In genomic region chr1:4130096-4130495, GRCh38 we compare ENCODE assay signal across 29 cellular contexts.
"Had no signal": no experiment of that assay in that cellular context is flagged by ENCODE, and none has a peak within 500 bp of the region (broad histone marks: within the 10 kb centered on the region; RNA-seq: fewer than 3 reads in every experiment).

No MANE protein-coding gene starts in this region.

- H3K27ac Mint-ChIP-seq: immature natural killer cell; naive thymus-derived CD8-positive, alpha-beta T cell; nephron; stimulated activated effector memory CD8-positive, alpha-beta T cell treated with anti-CD3 and anti-CD28 coated beads, Interleukin-12 subunit alpha, Interleukin-12 subunit beta, amount 100 ng/mL, for 72 hours; stimulated activated naive CD8-positive, alpha-beta T cell treated with anti-CD3 and anti-CD28 coated beads, Interleukin-15, Interleukin-2, amounts not matched to agents 100 ng/mL and 50 ng/mL, for 24 hours had no signal

- FAIRE-seq: islet of Langerhans, kidney, urothelium cell line had no signal

- H3K36me3 ChIP-seq: left lung, lower lobe of right lung, neutrophil, ovary, prostate gland, suprapubic skin, thoracic aorta, tibial artery, upper lobe of right lung had no signal

- H3K36me3 Mint-ChIP-seq: immature natural killer cell; naive thymus-derived CD8-positive, alpha-beta T cell; stimulated activated effector memory CD8-positive, alpha-beta T cell treated with anti-CD3 and anti-CD28 coated beads, Interleukin-12 subunit alpha, Interleukin-12 subunit beta, amount 100 ng/mL, for 72 hours had no signal

- H3K4me1 Mint-ChIP-seq: immature natural killer cell; naive thymus-derived CD8-positive, alpha-beta T cell; nephron; stimulated activated effector memory CD8-positive, alpha-beta T cell treated with anti-CD3 and anti-CD28 coated beads, Interleukin-12 subunit alpha, Interleukin-12 subunit beta, amount 100 ng/mL, for 72 hours had no signal

- H3K4me3 Mint-ChIP-seq: immature natural killer cell; naive thymus-derived CD8-positive, alpha-beta T cell; nephron; neural crest cell; stimulated activated effector memory CD8-positive, alpha-beta T cell treated with anti-CD3 and anti-CD28 coated beads, Interleukin-12 subunit alpha, Interleukin-12 subunit beta, amount 100 ng/mL, for 72 hours; stimulated activated naive CD8-positive, alpha-beta T cell treated with anti-CD3 and anti-CD28 coated beads, Interleukin-15, Interleukin-2, amounts not matched to agents 100 ng/mL and 50 ng/mL, for 24 hours had no signal

- H3K4me1 ChIP-seq: left lung, lower lobe of right lung, prostate gland, suprapubic skin, tibial artery, upper lobe of right lung had no signal

- H3K9me3 Mint-ChIP-seq: immature natural killer cell; nephron; stimulated activated effector memory CD8-positive, alpha-beta T cell treated with anti-CD3 and anti-CD28 coated beads, Interleukin-12 subunit alpha, Interleukin-12 subunit beta, amount 100 ng/mL, for 72 hours; stimulated activated naive CD8-positive, alpha-beta T cell treated with anti-CD3 and anti-CD28 coated beads, Interleukin-15, Interleukin-2, amounts not matched to agents 100 ng/mL and 50 ng/mL, for 24 hours had no signal

- H3K27me3 Mint-ChIP-seq: stimulated activated naive CD8-positive, alpha-beta T cell treated with anti-CD3 and anti-CD28 coated beads, Interleukin-15, Interleukin-2, amounts not matched to agents 100 ng/mL and 50 ng/mL, for 24 hours had no signal

- H3K4me3 ChIP-seq: left lung, lower lobe of right lung, ovary, prostate gland, suprapubic skin, thoracic aorta, tibial artery, upper lobe of right lung had no signal

- H3K27ac ChIP-seq: left lung, lower lobe of right lung, neutrophil, ovary, prostate gland, suprapubic skin, thoracic aorta, tibial artery, upper lobe of right lung had no signal

- ATAC-seq: left colon; left lung; lower lobe of right lung; naive thymus-derived CD8-positive, alpha-beta T cell; right cardiac atrium; stimulated activated effector memory CD8-positive, alpha-beta T cell treated with anti-CD3 and anti-CD28 coated beads, Interleukin-12 subunit alpha, Interleukin-12 subunit beta, amount 100 ng/mL, for 72 hours; upper lobe of right lung had no signal

- H3K27me3 ChIP-seq: neutrophil, ovary, upper lobe of right lung had no signal

- DNase-seq: head of caudate nucleus; hypothalamus; immature natural killer cell; kidney; left colon; lower lobe of right lung; mammary epithelial cell; mesenchymal stem cell; naive thymus-derived CD8-positive, alpha-beta T cell; occipital lobe; ovary; retina; right cardiac atrium; stimulated activated CD4-positive, alpha-beta T cell treated with anti-CD3 and anti-CD28 coated beads, Interleukin-4, amount 100 ng/mL, for 24 hours; stimulated activated naive CD4-positive, alpha-beta T cell; tibial artery; trophoblast cell; upper lobe of right lung had no signal

- H3K9me3 ChIP-seq: left lung, lower lobe of right lung, neutrophil, ovary, prostate gland, suprapubic skin, thoracic aorta, upper lobe of right lung had no signal
